In genomic region chr12:27822076-27822712, GRCh38 we compare ENCODE assay signal across 9 cellular contexts. TPM values are rescaled to one million over a fixed set of nuclear protein-coding genes. Genes with fewer than 3 reads are reported as not detected.
DNase-seq lines count a peak whose midpoint lies in the region; ATAC-seq and TF ChIP-seq lines count a peak whose summit lies in the region.
"Had no signal": no experiment of that assay in that cellular context is flagged by ENCODE, and none has a peak within 500 bp of the region (broad histone marks: within the 10 kb centered on the region; RNA-seq: fewer than 3 reads in every experiment).

No MANE protein-coding gene starts in this region.

- peak overlapping the region; percentile 41 for H3K27ac Mint-ChIP-seq in stimulated activated memory B cell treated with anti-CD40 and anti-IgM and Interleukin-4, amounts not matched to agents 10 μg/mL and 1 μg/mL and 100 μg/mL, for 72 hours
- no peak overlapping the region for H3K27ac Mint-ChIP-seq in WTC11

- H3K9me3 Mint-ChIP-seq in stimulated activated memory B cell treated with anti-CD40 and anti-IgM and Interleukin-4, amounts not matched to agents 10 μg/mL and 1 μg/mL and 100 μg/mL, for 72 hours, result no peaks in the 10 kb centered on the region
- H3K9me3 Mint-ChIP-seq in WTC11, result peaks cover 17% of the 10 kb centered on the region

- TF ChIP-seq CTCF in fibroblast of mammary gland (conservative IDR thresholded peaks at IDR 0.05; ENCODE audit: control insufficient read depth, insufficient read depth, low read depth, low read length), result no peak
- no peak for TF ChIP-seq CTCF in WTC11 (IDR thresholded peaks at IDR 0.05)

- H3K4me3 Mint-ChIP-seq in stimulated activated memory B cell treated with anti-CD40 and anti-IgM and Interleukin-4, amounts not matched to agents 10 μg/mL and 1 μg/mL and 100 μg/mL, for 72 hours, result peak overlapping the region; percentile 76
- no peak overlapping the region for H3K4me3 Mint-ChIP-seq in WTC11

- no peaks in the 10 kb centered on the region for H3K27me3 Mint-ChIP-seq in stimulated activated memory B cell treated with anti-CD40 and anti-IgM and Interleukin-4, amounts not matched to agents 10 μg/mL and 1 μg/mL and 100 μg/mL, for 72 hours
- peaks cover 3% of the 10 kb centered on the region; the same call in 1 of the 2 replicates for H3K27me3 Mint-ChIP-seq in WTC11 (ENCODE audit: low read depth)

- DNase-seq in CD1c-positive myeloid dendritic cell (ENCODE audit: extremely low spot score), result peak; percentile 1
- peak; percentile 68 for DNase-seq in HS-27A (ENCODE audit: low read depth)
- peak; percentile 64 to 72 for DNase-seq in activated CD4-positive, alpha-beta T cell treated with anti-CD3 and anti-CD28 coated beads, Interleukin-2, amount 50 U/mL, for 4 hours
- DNase-seq in fibroblast of mammary gland (ENCODE audit: low read depth), result peak; percentile 94
- no peak for DNase-seq in left lobe of liver (ENCODE audit: low spot score)
- DNase-seq in WTC11 (ENCODE audit: low spot score), result no peak

- H3K4me1 Mint-ChIP-seq in stimulated activated memory B cell treated with anti-CD40 and anti-IgM and Interleukin-4, amounts not matched to agents 10 μg/mL and 1 μg/mL and 100 μg/mL, for 72 hours, result peaks cover 41% of the 10 kb centered on the region
- H3K4me1 Mint-ChIP-seq in WTC11, result peaks cover 5% of the 10 kb centered on the region

- CTCF ChIA-PET in WTC11 (lab: Charles Lee), result interaction anchor here (0.6 to 2.0 kb wide), 6 partner anchors 11 to 869 kb away, joined by 3 to 12 read pairs (median 4); no protein-coding TSS in a partner anchor

- H3K4me3 ChIP-seq in fibroblast of mammary gland (ENCODE audit: control insufficient read depth, low read depth, low read length), result no peak overlapping the region
- H3K4me3 ChIP-seq: lung had no signal

- peak; percentile 74 for ATAC-seq in GM21515 (IDR thresholded peaks at IDR 0.05; ENCODE audit: unreplicated experiment)
- peak; percentile 84 for ATAC-seq in stimulated activated memory B cell treated with anti-CD40 and anti-IgM and Interleukin-4, amounts not matched to agents 10 μg/mL and 1 μg/mL and 100 μg/mL, for 72 hours
- ATAC-seq in left lobe of liver, result no peak
- ATAC-seq in WTC11, result no peak

- POLR2A ChIA-PET in WTC11 (lab: Charles Lee), result no interaction called here

- H3K36me3 Mint-ChIP-seq in stimulated activated memory B cell treated with anti-CD40 and anti-IgM and Interleukin-4, amounts not matched to agents 10 μg/mL and 1 μg/mL and 100 μg/mL, for 72 hours, result no peaks in the 10 kb centered on the region
- H3K36me3 Mint-ChIP-seq in WTC11, result peaks cover 9% of the 10 kb centered on the region

TF ChIP-seq in WTC11, 78 proteins besides CTCF, POLR2A, EP300 and RAD21:
- TF ChIP-seq GTF2I (CRISPR knock-in tag; conservative IDR thresholded peaks at IDR 0.05) (no peak), ATF1 (CRISPR knock-in tag; IDR thresholded peaks at IDR 0.05) (no peak), FOXP4 (CRISPR knock-in tag; IDR thresholded peaks at IDR 0.05) (no peak), TEAD1 (CRISPR knock-in tag; IDR thresholded peaks at IDR 0.05) (no peak), USF1 (CRISPR knock-in tag; IDR thresholded peaks at IDR 0.05) (no peak), NR3C1 (CRISPR knock-in tag; conservative IDR thresholded peaks at IDR 0.05; ENCODE audit: low read depth) (no peak), OVOL2 (CRISPR knock-in tag; IDR thresholded peaks at IDR 0.05; ENCODE audit: borderline replicate concordance) (no peak), IRF1 (CRISPR knock-in tag; IDR thresholded peaks at IDR 0.05) (no peak), ZNF317 (CRISPR knock-in tag; IDR thresholded peaks at IDR 0.05; ENCODE audit: borderline replicate concordance, low read depth) (no peak), CBFB (CRISPR knock-in tag; IDR thresholded peaks at IDR 0.05; ENCODE audit: low read depth) (no peak), ZBTB43 (CRISPR knock-in tag; IDR thresholded peaks at IDR 0.05) (no peak), TP53 (CRISPR knock-in tag; IDR thresholded peaks at IDR 0.05) (no peak), ZNF121 (CRISPR knock-in tag; IDR thresholded peaks at IDR 0.05) (no peak), CREB1 (CRISPR knock-in tag; IDR thresholded peaks at IDR 0.05) (no peak), ZSCAN18 (CRISPR knock-in tag; IDR thresholded peaks at IDR 0.05) (no peak), NFYB (CRISPR knock-in tag; conservative IDR thresholded peaks at IDR 0.05; ENCODE audit: low read depth) (no peak)

RNA-seq across cellular contexts. Expression of gene MANSC4, which starts 42.2 kb away (rescaled TPM):
- total RNA-seq in left lobe of liver, result not detected
- total RNA-seq in WTC11 (2021), result not detected in 3 replicates
- total RNA-seq: lung had no signal

RNA-seq across cellular contexts. Expression of gene KLHL42, which starts 42.2 kb away (rescaled TPM):
- 12.2 TPM for total RNA-seq in left lobe of liver
- total RNA-seq in WTC11 (2021), result 20.7 to 24.2 TPM (median 23.2 TPM) in 3 replicates

Comparison
In these comparisons a context has a peak if more than half of its experiments do, and no peak if none do; other contexts are left out.
1. DNase-seq: peak in CD1c-positive myeloid dendritic cell (single experiment), HS-27A (single experiment), activated CD4-positive, alpha-beta T cell treated with anti-CD3 and anti-CD28 coated beads, Interleukin-2, amount 50 U/mL, for 4 hours (2 of 2) and fibroblast of mammary gland (single experiment); none in left lobe of liver (single experiment) and WTC11 (single experiment).
2. ATAC-seq: peak in GM21515 (single experiment) and stimulated activated memory B cell treated with anti-CD40 and anti-IgM and Interleukin-4, amounts not matched to agents 10 μg/mL and 1 μg/mL and 100 μg/mL, for 72 hours (single experiment); none in left lobe of liver (single experiment) and WTC11 (single experiment).